ENCODE assay signal across 8 cellular contexts in the genomic region with DNA sequence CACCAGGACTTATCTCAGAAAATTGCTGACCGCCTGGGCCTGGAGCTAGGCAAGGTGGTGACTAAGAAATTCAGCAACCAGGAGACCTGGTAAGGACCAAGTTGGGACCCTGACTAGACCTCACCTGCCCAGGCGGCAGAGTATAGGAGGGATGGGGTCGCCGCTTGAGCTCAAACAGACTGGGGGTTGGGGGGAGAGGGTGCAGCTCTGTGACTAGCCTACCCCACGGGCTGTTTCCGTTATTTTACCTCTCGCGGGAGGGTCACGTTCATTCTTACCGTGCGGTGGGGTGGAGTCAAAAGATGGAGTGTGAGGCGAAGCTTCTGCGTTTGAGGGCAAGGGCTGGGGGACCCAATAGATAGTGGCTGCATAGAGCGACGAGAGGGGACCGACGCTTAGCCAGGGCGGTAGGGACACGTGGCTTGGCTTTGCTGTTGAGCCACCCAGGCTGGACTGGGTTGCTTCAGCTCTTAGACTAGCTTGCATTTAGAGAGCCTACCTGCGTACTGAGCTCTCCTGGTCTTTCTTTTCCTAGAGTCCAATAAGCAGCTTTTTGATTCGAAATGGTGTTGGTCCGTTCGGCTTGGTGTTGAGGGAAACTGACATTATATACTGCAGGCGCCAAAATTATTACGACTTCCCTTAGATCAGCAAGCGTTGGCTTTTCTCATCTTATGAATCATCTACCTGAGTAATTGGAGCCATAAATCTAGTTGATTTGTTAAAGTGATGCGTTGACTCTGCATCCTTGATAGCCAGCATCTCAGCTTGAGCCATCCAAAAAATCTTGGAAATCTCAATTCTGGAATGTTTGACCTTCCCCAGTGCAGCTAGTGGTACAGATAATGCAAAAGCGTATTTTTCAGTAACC. TPM values are rescaled to one million over a fixed set of nuclear protein-coding genes. Genes with fewer than 3 reads are reported as not detected.
DNase-seq lines count a peak whose midpoint lies in the region; ATAC-seq, FAIRE-seq and TF ChIP-seq lines count a peak whose summit lies in the region.

No MANE protein-coding gene starts in this region.

- TF ChIP-seq CTCF in K562 (IDR thresholded peaks at IDR 0.05 in 2 of 3, conservative IDR thresholded peaks at IDR 0.05 in 1 of 3; ENCODE audit: insufficient read depth in 2 of 3, low read depth in 1 of 3, low read length in 3 of 3) (no peak), spleen (IDR thresholded peaks at IDR 0.05 in 8 of 11, conservative IDR thresholded peaks at IDR 0.05 in 3 of 11) (no peak)

- peak; percentile 63 for FAIRE-seq in K562 (lab: Jason Lieb, UNC)

- H3K9ac ChIP-seq in Karpas-422 (ENCODE audit: low read length), result peak overlapping the region; percentile 88
- peak overlapping the region; percentile 88 to 92 for H3K9ac ChIP-seq in K562 (ENCODE audit: insufficient read depth in 1 of 2, low read depth in 2 of 2, low read length in 2 of 2)

- POLR2A ChIA-PET in T-cell (lab: Charles Lee), result interaction anchor here (0.6 to 1.7 kb wide), 18 partner anchors 15 to 1907 kb away, joined by 3 to 18 read pairs (median 3); partner anchors contain the start of genes NXT2 (in 1 of the 2), RBM41 (in 1 of the 2) and TSC22D3 (in 1 of the 2)
- POLR2A ChIA-PET in K562 (lab: Yijun Ruan, JAX), result interaction anchor here (0.6 to 2.0 kb wide), 9 partner anchors 9 to 98 kb away, joined by 3 to 10 read pairs (median 4); no protein-coding TSS in a partner anchor

- H3K79me2 ChIP-seq in Karpas-422 (ENCODE audit: low read length), result peaks cover 48% of the 10 kb centered on the region
- peaks cover 48% of the 10 kb centered on the region for H3K79me2 ChIP-seq in K562 (ENCODE audit: control insufficient read depth, insufficient read depth, low read length)

- H3K9me2 ChIP-seq in Karpas-422 (replicated peaks; ENCODE audit: insufficient read depth, low read length), result no peaks in the 10 kb centered on the region

- H3K4me3 ChIP-seq in Karpas-422 (ENCODE audit: low read length) (peak overlapping the region; percentile 70), K562 (peak overlapping the region; percentile 68), spleen (peak overlapping the region; percentile 52 to 84 (median 59))

- H3K36me3 ChIP-seq in Karpas-422 (ENCODE audit: insufficient read depth, low read length) (no peaks in the 10 kb centered on the region), K562 (ENCODE audit: control insufficient read depth, insufficient read depth, low read length) (peaks cover 14% of the 10 kb centered on the region), spleen (no peaks in the 10 kb centered on the region)

- H3K27me3 ChIP-seq in Karpas-422 (ENCODE audit: low read length), result no peaks in the 10 kb centered on the region
- H3K27me3 ChIP-seq in K562 (ENCODE audit: control insufficient read depth in 2 of 2, insufficient read depth in 2 of 2, low read length in 2 of 2), result no peaks in the 10 kb centered on the region
- H3K27me3 ChIP-seq in spleen (replicated peaks in 1 of 7), result no peaks in the 10 kb centered on the region

- TF ChIP-seq EP300 in K562 (IDR thresholded peaks at IDR 0.05; ENCODE audit: low read length), result no peak

- no peaks in the 10 kb centered on the region for H3K9me3 Mint-ChIP-seq in T-cell

- H3K27ac ChIP-seq in Karpas-422 (ENCODE audit: low read length) (peak overlapping the region; percentile 73), K562 (ENCODE audit: extremely low read depth, low read depth, low read length) (peak overlapping the region; percentile 92), spleen (peak overlapping the region; percentile 57 to 89 (median 83))

- peak overlapping the region; percentile 88 for H3K27ac Mint-ChIP-seq in T-cell

- H2AFZ ChIP-seq in Karpas-422 (ENCODE audit: low read length) (no peak overlapping the region), K562 (ENCODE audit: low read depth, low read length) (peak overlapping the region; percentile 91)

- peaks cover 14% of the 10 kb centered on the region; the same call in 1 of the 2 replicates for H4K20me1 ChIP-seq in Karpas-422 (ENCODE audit: insufficient read depth, low read depth, low read length)
- peaks cover 6% of the 10 kb centered on the region; the same call in 1 of the 2 replicates for H4K20me1 ChIP-seq in K562 (replicated peaks; ENCODE audit: control insufficient read depth, insufficient read depth, low read length)

- 0% methylated on average over 27 of the region's 28 CpGs for WGBS in K562 (ENCODE audit: insufficient coverage, low coverage, missing lambda C conversion rate)
- 0 to 38% (median 0%) methylated on average over 22 to 28 of the region's 28 CpGs for WGBS in spleen, 5 donors

- intact Hi-C loops in K562 (cut with micrococcal nuclease) (loop anchor here (5.0 kb wide), 1 partner anchor 52 kb away; no protein-coding TSS in a partner anchor), spleen (cut with DNase I; ENCODE audit: low total_unique reads) (no loop called here)

- H3K4me1 ChIP-seq in Karpas-422 (ENCODE audit: low read length), result peaks cover 23% of the 10 kb centered on the region
- peaks cover 8 to 16% of the 10 kb centered on the region in 2 experiments; a peak in 4 of 5 replicates for H3K4me1 ChIP-seq in K562 (replicated peaks in 1 of 2; ENCODE audit: control insufficient read depth in 2 of 2, insufficient read depth in 2 of 2, low read length in 2 of 2)
- H3K4me1 ChIP-seq in spleen, result peaks cover 3 to 29% (median 12%) of the 10 kb centered on the region in 6 donors

- no peak for TF ChIP-seq RAD21 in K562 (CRISPR knock-in tag; conservative IDR thresholded peaks at IDR 0.05 in 1 of 2, IDR thresholded peaks at IDR 0.05 in 1 of 2)

- H3K4me3 Mint-ChIP-seq in T-cell, result peak overlapping the region; percentile 87 to 95 (median 93)

- H3K9me3 ChIP-seq in Karpas-422 (ENCODE audit: low read length) (no peaks in the 10 kb centered on the region), K562 (replicated peaks; ENCODE audit: control insufficient read depth, insufficient read depth, low read depth, low read length) (no peaks in the 10 kb centered on the region), spleen (no peaks in the 10 kb centered on the region)

- no peaks in the 10 kb centered on the region for H3K36me3 Mint-ChIP-seq in T-cell

- peaks cover 0 to 31% of the 10 kb centered on the region in 2 donors for H3K27me3 Mint-ChIP-seq in T-cell

- H3K4me2 ChIP-seq in Karpas-422 (ENCODE audit: low read depth, low read length, poor library complexity, severe bottlenecking) (peak overlapping the region; percentile 57), K562 (ENCODE audit: insufficient read depth, low read length) (peak overlapping the region; percentile 91)

- peak; percentile 62 for TF ChIP-seq POLR2A in K562 (conservative IDR thresholded peaks at IDR 0.05)
- no peak for TF ChIP-seq POLR2A in spleen (IDR thresholded peaks at IDR 0.05)

- DNase-seq in G401 (ENCODE audit: low spot score), result peak; percentile 64
- peak; percentile 86 for DNase-seq in Karpas-422
- DNase-seq in T-cell, result peak; percentile 11 to 61 (median 44)
- DNase-seq in K562 (ENCODE audit: extremely low read depth in 1 of 4, low spot score in 3 of 4), result peak; percentile 33 to 59 (median 44)
- peak; percentile 52 for DNase-seq in iPS-NIHi7 (ENCODE audit: extremely low spot score)
- DNase-seq in spleen, result peak; percentile 84
- DNase-seq in dedifferentiated amniotic fluid mesenchymal stem cell (ENCODE audit: extremely low spot score), result no peak

- ATAC-seq in GM21619 (IDR thresholded peaks at IDR 0.05; ENCODE audit: unreplicated experiment) (peak; percentile 38), T-cell (replicated peaks in 1 of 4) (peak; percentile 52 to 70 (median 66)), K562 (peak; percentile 75)

- H3K9me1 ChIP-seq in K562 (ENCODE audit: control insufficient read depth, insufficient read depth, low read length), result no peaks in the 10 kb centered on the region

- TSS peak; percentile 68 for BruUV-seq in K562 (replicated peaks; lab: Mats Ljungman, UMichigan)

- peaks cover 32 to 36% (median 32%) of the 10 kb centered on the region in 3 donors for H3K4me1 Mint-ChIP-seq in T-cell

- in situ Hi-C loops in G401 (cut with HindIII; ENCODE audit: low sequenced_read_pairs), result no loop called here
- in situ Hi-C loops in K562 (cut with MboI), result no loop called here

- CTCF ChIA-PET in T-cell (lab: Charles Lee) (interaction anchor here (0.5 to 2.5 kb wide), 15 partner anchors 14 to 511 kb away, joined by 3 to 14 read pairs (median 4); partner anchors contain the start of genes NCBP2L (in 2 of the 2), MID2 (in 1 of the 2) and TSC22D3 (in 1 of the 2)), K562 (lab: Yijun Ruan, JAX; ENCODE audit: low intra/inter-chr PET ratio) (no interaction called here)

RNA-seq across cellular contexts. Expression of gene PRPS1, which starts 0.6 kb away (rescaled TPM):
- 99.8 and 113 TPM in 2 replicates for total RNA-seq in G401 (2014; rRNA removed; shearing (Covaris generic))
- total RNA-seq in Karpas-422 (2014; rRNA removed; shearing (Covaris generic); ENCODE audit: low replicate concordance), result 50.7 and 69.7 TPM in 2 replicates
- total RNA-seq in T-cell (10 to 100 TPM; 57.9 to 74.0 (median 60.7) TPM), K562 (2014; rRNA removed) (51.8 and 51.9 TPM in 2 replicates), K562 (2014; rRNA removed; fragmentation: Illumina TruSeq; extraction: Trizol) (79.6 and 85.1 TPM in 2 replicates), K562 (2015; rRNA removed; fragmentation: Illumina TruSeq; extraction: Trizol) (70.1 and 71.2 TPM in 2 replicates), K562 (2021) (102 and 104 TPM in 2 replicates), spleen (10 to 100 TPM; 26.6 to 47.6 (median 36.6) TPM)
- total RNA-seq in K562 (2011; cell fraction: chromatin; rRNA removed; ENCODE audit: low replicate concordance), result 26.8 and 37.6 TPM in 2 replicates
- total RNA-seq in K562 (2011; cell fraction: nucleolus; rRNA removed), result 19.3 and 22.8 TPM in 2 replicates
- 30.8 and 38.8 TPM in 2 replicates for total RNA-seq in K562 (2011; cell fraction: nucleoplasm; rRNA removed)
- polyA plus RNA-seq in K562 (2011; rRNA removed) (138 and 175 TPM in 2 replicates), K562 (2014; fragmentation: Illumina TruSeq; extraction: Trizol) (113 and 125 TPM in 2 replicates), K562 (2014; fragmentation: Nextera tagmentation; extraction: Ambion mirVana) (10 to 100 TPM; 47.8 to 50.9 TPM), K562 (2014; rRNA removed) (90.2 and 121 TPM in 2 replicates), spleen (10 to 100 TPM; 15.0 to 24.9 (median 23.3) TPM)
- polyA plus RNA-seq in K562 (2011; cell fraction: cytosol; rRNA removed), result 87.5 and 121 TPM in 2 replicates
- polyA plus RNA-seq in K562 (2011; cell fraction: nucleus; rRNA removed), result 25.6 and 38.6 TPM in 2 replicates
- polyA plus RNA-seq in K562 (2012), result 49.4 and 92.8 TPM in 2 replicates
- 161 and 200 TPM in 2 replicates for polyA minus RNA-seq in K562 (2011; rRNA and poly(A)+ RNA removed)
- polyA minus RNA-seq in K562 (2011; cell fraction: cytosol; rRNA and poly(A)+ RNA removed), result 49.1 and 77.7 TPM in 2 replicates
- polyA minus RNA-seq in K562 (2011; cell fraction: nucleus; rRNA and poly(A)+ RNA removed), result 10.5 and 18.3 TPM in 2 replicates
